Comparison of ENCODE assay signal across 11 cellular contexts in genomic region chr6:125421853-125422252, GRCh38.
DNase-seq lines count a peak whose midpoint lies in the region; ATAC-seq and TF ChIP-seq lines count a peak whose summit lies in the region.
"Had no signal": no experiment of that assay in that cellular context is flagged by ENCODE, and none has a peak within 500 bp of the region (broad histone marks: within the 10 kb centered on the region; RNA-seq: fewer than 3 reads in every experiment).

No MANE protein-coding gene starts in this region.

- DNase-seq in NCI-H2227 (lab: John Stamatoyannopoulos, UW; ENCODE audit: unreplicated experiment) (peak; percentile 0), NCI-H2227 treated with DMSO at 0.1 percent for 48 hours (lab: John Stamatoyannopoulos, UW) (no peak), dorsolateral prefrontal cortex (peak in 5 of 10 donors; percentile 16 to 42 (median 35)), kidney glomerular epithelial cell (lab: John Stamatoyannopoulos, UW) (peak; percentile 79), aorta (peak; percentile 74 to 81), HuH-7 (ENCODE audit: low spot score) (no peak)

- no peaks in the 10 kb centered on the region for H3K27me3 ChIP-seq in dorsolateral prefrontal cortex
- no peaks in the 10 kb centered on the region for H3K27me3 ChIP-seq in aorta (ENCODE audit: control insufficient read depth in 1 of 2, insufficient read depth in 2 of 2, low read length in 1 of 2)
- H3K27me3 ChIP-seq: left lung had no signal

- TF ChIP-seq CTCF in dorsolateral prefrontal cortex (IDR thresholded peaks at IDR 0.05 in 54 of 56, conservative IDR thresholded peaks at IDR 0.05 in 2 of 56; ENCODE audit: low read depth in 1 of 56, partially characterized antibody in 56 of 56) = no peak

- H3K27ac ChIP-seq in dorsolateral prefrontal cortex (peak overlapping the region in 5 of 59 donors; percentile 7 to 36 (median 17)), aorta (ENCODE audit: low read depth in 1 of 2, low read length in 2 of 2) (peak overlapping the region; percentile 63 to 78)
- H3K27ac ChIP-seq: 22Rv1, left lung had no signal

- H3K9me3 ChIP-seq in aorta (ENCODE audit: control insufficient read depth, low read length) = no peaks in the 10 kb centered on the region
- H3K9me3 ChIP-seq: left lung had no signal

- H3K36me3 ChIP-seq in aorta (ENCODE audit: control insufficient read depth in 1 of 2, insufficient read depth in 2 of 2, low read length in 1 of 2) = no peaks in the 10 kb centered on the region
- H3K36me3 ChIP-seq: left lung had no signal

- 7 to 10% methylated on average over 9 of the region's 9 CpGs for WGBS in aorta, 2 donors

- ATAC-seq in aorta (ENCODE audit: low FRiP score) = peak; percentile 78
- no peak for ATAC-seq in GM18909 (IDR thresholded peaks at IDR 0.05; ENCODE audit: poor library complexity, unreplicated experiment)
- ATAC-seq in GM21390 (IDR thresholded peaks at IDR 0.05; ENCODE audit: unreplicated experiment) = no peak
- ATAC-seq: activated CD4-positive, CD25-positive, alpha-beta regulatory T cell treated with anti-CD3 and anti-CD28 coated beads, Interleukin-2, amount 50 U/mL, for 24 hours; left lung had no signal

- peaks cover 5 to 12% of the 10 kb centered on the region in 2 donors for H3K4me1 ChIP-seq in aorta (ENCODE audit: control insufficient read depth in 1 of 2, insufficient read depth in 2 of 2, low read length in 2 of 2)
- H3K4me1 ChIP-seq: left lung had no signal

- H3K4me3 ChIP-seq in dorsolateral prefrontal cortex = peak overlapping the region in 31 of 59 donors; percentile 1 to 47 (median 23)
- no peak overlapping the region for H3K4me3 ChIP-seq in aorta (ENCODE audit: low read length in 2 of 2)
- H3K4me3 ChIP-seq: left lung had no signal

- intact Hi-C loops in dorsolateral prefrontal cortex (cut with DNase I) = no loop called here
- intact Hi-C loops in aorta (cut with DNase I) = no loop called here

Comparison
In these comparisons a context has a peak if more than half of its experiments do, and no peak if none do; other contexts are left out.
1. DNase-seq: peak in NCI-H2227 (single experiment), kidney glomerular epithelial cell (single experiment) and aorta (2 of 2); none in NCI-H2227 treated with DMSO at 0.1 percent for 48 hours (single experiment) and HuH-7 (single experiment).
2. H3K4me3 ChIP-seq: peak in dorsolateral prefrontal cortex (31 of 59); none in aorta (0 of 2).